15 cellular contexts compared by ENCODE assay signal in the genomic region with DNA sequence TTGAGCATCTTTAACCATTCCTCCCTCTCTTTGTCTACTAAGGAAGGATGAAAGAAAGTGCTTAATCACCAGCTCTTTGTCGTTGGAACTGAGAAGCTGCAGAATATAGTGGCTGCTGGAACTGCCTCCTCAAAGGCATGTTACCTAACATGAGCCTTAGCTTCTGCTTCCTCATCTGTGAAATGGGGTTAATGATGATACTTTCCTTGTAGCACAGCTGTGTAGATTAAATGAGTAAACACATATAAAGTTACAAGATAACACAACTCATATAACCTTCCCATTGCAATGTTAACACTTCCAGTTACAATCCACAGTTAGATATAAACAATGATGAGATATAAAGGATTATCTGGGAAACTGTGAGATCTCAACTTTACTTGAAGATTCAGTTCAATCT.
"Had no signal": no experiment of that assay in that cellular context is flagged by ENCODE, and none has a peak within 500 bp of the region (broad histone marks: within the 10 kb centered on the region; RNA-seq: fewer than 3 reads in every experiment).

No MANE protein-coding gene starts in this region.

- H3K4me3 ChIP-seq: adrenal gland, cardiac muscle cell, right atrium auricular region, skin epidermis, tibial artery, uterus had no signal

- H3K9me3 ChIP-seq: adrenal gland, right atrium auricular region, tibial artery, uterus had no signal

- DNase-seq: activated CD8-positive, alpha-beta memory T cell treated with anti-CD3 and anti-CD28 coated beads, Interleukin-2, amount 10 ng/mL, durations not matched to agents 7 days and 5 days; activated naive CD4-positive, alpha-beta T cell treated with anti-CD3 and anti-CD28 coated beads, Interleukin-2, amount 50 U/mL, for 16 hours; activated T-cell treated with anti-CD3 and anti-CD28 coated beads, Interleukin-2, amount 50 U/mL, for 1 hour; adrenal gland; endodermal cell; mesendoderm; occipital lobe; stimulated activated CD4-positive, alpha-beta T cell treated with anti-CD3 and anti-CD28 coated beads, Interleukin-4, amount 100 ng/mL, for 24 hours; stimulated activated naive CD4-positive, alpha-beta T cell; tibial artery; uterus; WERI-Rb-1 had no signal

- H3K4me1 ChIP-seq: tibial artery, uterus had no signal

- H3K27ac ChIP-seq: adrenal gland, cardiac muscle cell, right atrium auricular region, skin epidermis, tibial artery, uterus, WERI-Rb-1 had no signal
